ENCODE assay signal across 1 cellular context in genomic region chr5:107285772-107286171, GRCh38.
TF ChIP-seq lines count a peak whose summit lies in the region.

No MANE protein-coding gene starts in this region.

TF ChIP-seq in GM12878, 131 proteins besides CTCF, POLR2A, EP300 and RAD21 (continued from another document):
- no peak for TF ChIP-seq CUX1 (IDR thresholded peaks at IDR 0.05; ENCODE audit: insufficient replicate concordance, low read depth, low read length)
- TF ChIP-seq ZNF217 (IDR thresholded peaks at IDR 0.05), result no peak
- no peak for TF ChIP-seq RAD51 (IDR thresholded peaks at IDR 0.05)
